15 cellular contexts compared by ENCODE assay signal in the genomic region with DNA sequence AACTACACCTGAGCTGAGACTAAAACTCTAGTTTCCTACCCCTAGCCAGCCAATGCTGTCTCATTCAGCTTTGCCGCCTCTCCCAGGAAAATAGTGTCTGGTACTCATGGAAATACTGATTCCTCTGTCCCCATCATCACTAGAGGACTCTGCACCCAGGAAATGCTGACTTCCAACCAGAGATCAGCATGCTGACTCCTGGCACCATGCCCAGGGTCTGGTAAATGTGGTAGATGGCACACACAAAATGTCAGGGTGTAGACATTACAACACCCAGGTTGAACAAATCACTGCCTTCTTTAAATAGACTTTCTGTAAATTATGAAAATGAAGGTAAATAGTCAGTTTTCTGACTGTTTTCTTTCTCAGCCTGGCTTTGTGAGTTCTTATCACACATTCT.
A peak's percentile ranks its signal among the peaks of the same experiment; 100 is the strongest.
DNase-seq lines count a peak whose midpoint lies in the region; ATAC-seq and TF ChIP-seq lines count a peak whose summit lies in the region.
"Had no signal": no experiment of that assay in that cellular context is flagged by ENCODE, and none has a peak within 500 bp of the region (broad histone marks: within the 10 kb centered on the region; RNA-seq: fewer than 3 reads in every experiment).

No MANE protein-coding gene starts in this region.

- DNase-seq in EL (peak; percentile 49), RKO (ENCODE audit: low spot score) (peak; percentile 40), foreskin melanocyte (peak; percentile 20), 8988T (no peak), NCI-H128 (lab: John Stamatoyannopoulos, UW; ENCODE audit: unreplicated experiment) (no peak), NCI-H1930 (lab: John Stamatoyannopoulos, UW) (no peak)
- DNase-seq: activated CD8-positive, alpha-beta T cell treated with anti-CD3 and anti-CD28 coated beads for 36 hours; activated gamma-delta T cell treated with Interleukin-2 at 50 U/mL for 16 hours; CD8-positive, alpha-beta T cell; IMR-90; NCI-H446 had no signal

- ATAC-seq in HG02885 (IDR thresholded peaks at IDR 0.05; ENCODE audit: poor library complexity, unreplicated experiment): no peak
- ATAC-seq: activated CD8-positive, alpha-beta T cell treated with anti-CD3 and anti-CD28 coated beads for 36 hours; CD8-positive, alpha-beta T cell had no signal

- no peak overlapping the region for H3K27ac ChIP-seq in C4-2B
- H3K27ac ChIP-seq: cardiac muscle cell, neutrophil had no signal

- peak; percentile 39 for TF ChIP-seq CTCF in C4-2B (conservative IDR thresholded peaks at IDR 0.05)

Comparison
In these comparisons a context has a peak if more than half of its experiments do, and no peak if none do; other contexts are left out.
1. DNase-seq: peak in EL (single experiment), RKO (single experiment) and foreskin melanocyte (single experiment); none in 8988T (single experiment), NCI-H128 (single experiment) and NCI-H1930 (0 of 2).